ENCODE assay signal across 1 cellular context in the genomic region with DNA sequence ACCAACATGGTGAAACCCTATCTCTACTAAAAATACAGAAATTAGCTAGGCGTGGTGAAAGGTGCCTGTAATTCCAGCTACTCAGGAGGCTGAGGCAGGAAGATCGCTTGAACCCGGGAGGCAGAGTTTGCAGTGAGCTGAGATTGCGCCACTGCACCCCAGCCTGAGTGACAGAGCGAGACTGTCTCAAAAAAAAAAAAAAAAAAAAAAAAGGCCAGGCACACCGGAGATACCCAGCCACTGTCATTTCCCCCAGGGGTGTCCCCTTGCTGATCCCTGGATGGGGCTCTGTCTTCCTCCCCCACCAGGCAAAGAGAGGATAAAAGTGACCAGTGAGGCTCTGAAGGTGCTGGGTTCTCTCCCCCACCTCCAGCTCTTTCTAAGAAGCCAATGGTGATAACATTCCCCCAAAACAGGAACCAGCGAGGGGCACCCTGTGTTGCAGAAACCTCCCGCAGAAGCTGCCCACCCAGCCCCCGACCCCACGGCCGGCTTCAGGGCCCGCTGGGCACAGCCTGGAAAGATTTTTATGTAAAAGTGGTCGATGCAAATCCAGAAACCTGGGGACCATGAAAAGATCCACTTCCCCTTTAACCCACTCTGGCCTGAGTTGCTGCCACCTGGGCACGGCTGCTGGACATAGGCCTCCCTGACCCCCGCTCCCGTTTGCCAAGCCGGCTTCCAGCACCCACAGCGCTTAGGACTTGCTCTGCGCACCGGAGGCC.
TF ChIP-seq lines count a peak whose summit lies in the region.

No MANE protein-coding gene starts in this region.

TF ChIP-seq in K562, 482 proteins besides CTCF, POLR2A, EP300 and RAD21 (continued from another document):
- TF ChIP-seq RB1 (IDR thresholded peaks at IDR 0.05; ENCODE audit: low read depth) = no peak
